27 cellular contexts compared by ENCODE assay signal in the genomic region with DNA sequence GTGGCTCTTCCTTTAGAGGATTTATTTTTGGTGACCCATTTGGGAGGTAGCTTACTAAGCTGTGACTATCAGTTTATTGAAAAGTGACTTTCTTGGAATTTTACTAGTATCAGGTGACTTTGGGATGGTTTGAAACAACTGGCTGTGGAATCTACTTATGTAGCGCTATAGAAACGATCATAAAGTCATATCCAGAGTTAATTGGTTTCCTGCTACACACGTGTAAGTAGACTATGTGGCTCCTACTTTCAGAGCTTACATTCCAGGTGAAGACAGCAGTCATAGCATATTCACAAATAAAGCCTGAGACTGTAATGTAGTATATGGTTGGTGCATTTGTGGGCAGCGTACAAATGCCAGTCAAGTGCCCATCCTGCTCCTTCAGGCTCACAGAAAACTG.
"Had no signal": no experiment of that assay in that cellular context is flagged by ENCODE, and none has a peak within 500 bp of the region (broad histone marks: within the 10 kb centered on the region; RNA-seq: fewer than 3 reads in every experiment).

No MANE protein-coding gene starts in this region.

- H3K27ac ChIP-seq: brain microvascular endothelial cell, epithelial cell of prostate, esophagus squamous epithelium, gastroesophageal sphincter, VCaP had no signal

- ATAC-seq: activated T-cell treated with anti-CD3 and anti-CD28 coated beads, Interleukin-2, amount 50 U/mL, for 72 hours; effector memory CD8-positive, alpha-beta T cell; gastroesophageal sphincter; WTC11 had no signal

- H3K9me3 ChIP-seq: esophagus squamous epithelium, gastroesophageal sphincter had no signal

- H3K4me1 ChIP-seq: esophagus squamous epithelium, gastroesophageal sphincter had no signal

- H3K9me3 Mint-ChIP-seq: activated CD4-positive, alpha-beta T cell treated with anti-CD3 and anti-CD28 coated beads, Interleukin-2, amount 10 ng/mL, durations not matched to agents 7 days and 5 days; activated T-cell treated with anti-CD3 and anti-CD28 coated beads, Interleukin-2, amount 50 U/mL, for 24 hours; central memory CD8-positive, alpha-beta T cell; WTC11 had no signal

- H3K27me3 ChIP-seq: brain microvascular endothelial cell had no signal

- H3K36me3 Mint-ChIP-seq: activated naive CD8-positive, alpha-beta T cell; WTC11 had no signal

- H3K4me1 Mint-ChIP-seq: activated CD4-positive, alpha-beta memory T cell treated with anti-CD3 and anti-CD28 coated beads, Interleukin-2, amount 10 ng/mL, durations not matched to agents 7 days and 5 days; activated CD4-positive, alpha-beta T cell treated with anti-CD3 and anti-CD28 coated beads, Interleukin-2, amount 10 ng/mL, durations not matched to agents 7 days and 5 days; central memory CD8-positive, alpha-beta T cell had no signal

- DNase-seq: activated CD4-positive, alpha-beta memory T cell treated with anti-CD3 and anti-CD28 coated beads, Interleukin-2, amount 10 ng/mL, durations not matched to agents 7 days and 5 days; activated CD4-positive, alpha-beta T cell treated with anti-CD3 and anti-CD28 coated beads for 1 hour; activated CD4-positive, alpha-beta T cell treated with anti-CD3 and anti-CD28 coated beads for 4 hours; activated CD4-positive, alpha-beta T cell treated with anti-CD3 and anti-CD28 coated beads, Interleukin-2, amount 10 ng/mL, durations not matched to agents 7 days and 5 days; activated CD4-positive, alpha-beta T cell treated with anti-CD3 and anti-CD28 coated beads, Interleukin-2, amount 50 U/mL, for 4 hours; activated CD8-positive, alpha-beta memory T cell treated with anti-CD3 and anti-CD28 coated beads, Interleukin-2, amount 50 U/mL, for 48 hours; activated gamma-delta T cell treated with Interleukin-2 at 50 U/mL for 16 hours; activated naive CD4-positive, alpha-beta T cell treated with anti-CD3 and anti-CD28 coated beads, Interleukin-2, amount 50 U/mL, for 16 hours; activated naive CD4-positive, alpha-beta T cell treated with Interleukin-2 at 50 U/mL for 16 hours; activated T-cell treated with anti-CD3 and anti-CD28 coated beads for 4 hours; activated T-cell treated with anti-CD3 and anti-CD28 coated beads, Interleukin-2, amount 50 U/mL, for 24 hours; activated T-cell treated with anti-CD3 and anti-CD28 coated beads, Interleukin-2, amount 50 U/mL, for 72 hours; amniotic stem cell; anterior cingulate cortex; brain microvascular endothelial cell; cortex of kidney; effector CD4-positive, alpha-beta T cell; effector memory CD8-positive, alpha-beta T cell; esophagus squamous epithelium; foreskin melanocyte; T-helper 2 cell had no signal

- H3K36me3 ChIP-seq: brain microvascular endothelial cell, esophagus squamous epithelium, gastroesophageal sphincter had no signal

- H3K4me3 Mint-ChIP-seq: activated CD4-positive, alpha-beta memory T cell treated with anti-CD3 and anti-CD28 coated beads, Interleukin-2, amount 10 ng/mL, durations not matched to agents 7 days and 5 days; activated CD4-positive, alpha-beta T cell treated with anti-CD3 and anti-CD28 coated beads, Interleukin-2, amount 10 ng/mL, durations not matched to agents 7 days and 5 days; activated naive CD8-positive, alpha-beta T cell; activated T-cell treated with anti-CD3 and anti-CD28 coated beads, Interleukin-2, amount 50 U/mL, for 24 hours; activated T-cell treated with anti-CD3 and anti-CD28 coated beads, Interleukin-2, amount 50 U/mL, for 72 hours; central memory CD8-positive, alpha-beta T cell; effector memory CD8-positive, alpha-beta T cell; WTC11 had no signal

- H3K27me3 Mint-ChIP-seq: activated CD4-positive, alpha-beta memory T cell treated with anti-CD3 and anti-CD28 coated beads, Interleukin-2, amount 10 ng/mL, durations not matched to agents 7 days and 5 days; activated CD4-positive, alpha-beta T cell treated with anti-CD3 and anti-CD28 coated beads, Interleukin-2, amount 10 ng/mL, durations not matched to agents 7 days and 5 days; activated T-cell treated with anti-CD3 and anti-CD28 coated beads, Interleukin-2, amount 50 U/mL, for 24 hours; central memory CD8-positive, alpha-beta T cell; effector memory CD8-positive, alpha-beta T cell had no signal

- H3K4me3 ChIP-seq: esophagus squamous epithelium, gastroesophageal sphincter had no signal

- H3K27ac Mint-ChIP-seq: activated CD4-positive, alpha-beta memory T cell treated with anti-CD3 and anti-CD28 coated beads, Interleukin-2, amount 10 ng/mL, durations not matched to agents 7 days and 5 days; activated CD4-positive, alpha-beta T cell treated with anti-CD3 and anti-CD28 coated beads, Interleukin-2, amount 10 ng/mL, durations not matched to agents 7 days and 5 days; activated naive CD8-positive, alpha-beta T cell; activated T-cell treated with anti-CD3 and anti-CD28 coated beads, Interleukin-2, amount 50 U/mL, for 24 hours; activated T-cell treated with anti-CD3 and anti-CD28 coated beads, Interleukin-2, amount 50 U/mL, for 72 hours; effector memory CD8-positive, alpha-beta T cell; WTC11 had no signal
